In genomic region chr17:50828508-50829170, GRCh38 we compare ENCODE assay signal across 14 cellular contexts. TPM values are rescaled to one million over a fixed set of nuclear protein-coding genes. Genes with fewer than 3 reads are reported as not detected.
A peak's percentile ranks its signal among the peaks of the same experiment; 100 is the strongest.
DNase-seq lines count a peak whose midpoint lies in the region; ATAC-seq, FAIRE-seq and TF ChIP-seq lines count a peak whose summit lies in the region.
"Had no signal": no experiment of that assay in that cellular context is flagged by ENCODE, and none has a peak within 500 bp of the region (broad histone marks: within the 10 kb centered on the region; RNA-seq: fewer than 3 reads in every experiment).

No MANE protein-coding gene starts in this region.

- 77 to 82% methylated on average over 5 to 6 of the region's 6 CpGs for WGBS in esophagus squamous epithelium, 2 donors

- H3K4me3 Mint-ChIP-seq in nephron (no peak overlapping the region), glutamatergic neuron (ENCODE audit: unreplicated experiment) (no peak overlapping the region)
- H3K4me3 Mint-ChIP-seq: activated CD4-positive, alpha-beta T cell treated with anti-CD3 and anti-CD28 coated beads, Interleukin-2, amount 10 ng/mL, durations not matched to agents 24 days and 14 days had no signal

- H3K4me3 ChIP-seq in esophagus squamous epithelium: no peak overlapping the region
- H3K4me3 ChIP-seq: skin epidermis had no signal

- peak overlapping the region; percentile 91 to 97 (median 97) for H3K27ac Mint-ChIP-seq in nephron
- H3K27ac Mint-ChIP-seq in glutamatergic neuron (ENCODE audit: unreplicated experiment): no peak overlapping the region
- H3K27ac Mint-ChIP-seq: activated CD4-positive, alpha-beta T cell treated with anti-CD3 and anti-CD28 coated beads, Interleukin-2, amount 10 ng/mL, durations not matched to agents 24 days and 14 days had no signal

- DNase-seq in urothelium cell line (ENCODE audit: low spot score) (no peak), glutamatergic neuron (no peak), esophagus squamous epithelium (lab: John Stamatoyannopoulos, UW) (no peak), NCI-H774 (lab: John Stamatoyannopoulos, UW) (no peak)
- DNase-seq: activated CD4-positive, alpha-beta T cell treated with anti-CD3 and anti-CD28 coated beads, Interleukin-2, amount 10 ng/mL, durations not matched to agents 24 days and 14 days; DMS53; effector CD8-positive, alpha-beta T cell; hypothalamus; NCI-H2227 treated with DMSO at 0.1 percent for 48 hours had no signal

- no peaks in the 10 kb centered on the region for H3K36me3 ChIP-seq in esophagus squamous epithelium

- ATAC-seq in GM19035 (IDR thresholded peaks at IDR 0.05; ENCODE audit: unreplicated experiment) (peak; percentile 74), GM21786 (IDR thresholded peaks at IDR 0.05; ENCODE audit: unreplicated experiment) (peak; percentile 86), HG03442 (IDR thresholded peaks at IDR 0.05; ENCODE audit: unreplicated experiment) (peak; percentile 72)

- FAIRE-seq in urothelium cell line (lab: Jason Lieb, UNC): no peak

- TF ChIP-seq POLR2A in esophagus squamous epithelium (IDR thresholded peaks at IDR 0.05): no peak

- H3K27ac ChIP-seq in esophagus squamous epithelium: no peak overlapping the region
- H3K27ac ChIP-seq: skin epidermis had no signal

- H3K4me1 Mint-ChIP-seq in nephron (peaks cover 51% of the 10 kb centered on the region), glutamatergic neuron (ENCODE audit: low read depth, unreplicated experiment) (peaks cover 31% of the 10 kb centered on the region)

- no peaks in the 10 kb centered on the region for H3K36me3 Mint-ChIP-seq in nephron (ENCODE audit: low read depth)
- H3K36me3 Mint-ChIP-seq in glutamatergic neuron (ENCODE audit: unreplicated experiment): peaks cover 4% of the 10 kb centered on the region

- intact Hi-C loops in esophagus squamous epithelium (cut with DNase I): no loop called here

- H3K27me3 Mint-ChIP-seq in nephron (ENCODE audit: low read depth) (no peaks in the 10 kb centered on the region), glutamatergic neuron (ENCODE audit: unreplicated experiment) (peaks cover 7% of the 10 kb centered on the region)

- peaks cover 0 to 20% (median 0%) of the 10 kb centered on the region in 3 donors for H3K4me1 ChIP-seq in esophagus squamous epithelium

- H3K9me3 Mint-ChIP-seq in nephron: peaks cover 4% of the 10 kb centered on the region
- peaks cover 9% of the 10 kb centered on the region for H3K9me3 Mint-ChIP-seq in glutamatergic neuron (ENCODE audit: unreplicated experiment)
- H3K9me3 Mint-ChIP-seq: activated CD4-positive, alpha-beta T cell treated with anti-CD3 and anti-CD28 coated beads, Interleukin-2, amount 10 ng/mL, durations not matched to agents 24 days and 14 days had no signal

- no peak for TF ChIP-seq CTCF in nephron (IDR thresholded peaks at IDR 0.05; ENCODE audit: unreplicated experiment in 3 of 3)
- TF ChIP-seq CTCF in glutamatergic neuron (IDR thresholded peaks at IDR 0.05; ENCODE audit: partially characterized antibody, unreplicated experiment): no peak
- no peak for TF ChIP-seq CTCF in esophagus squamous epithelium (IDR thresholded peaks at IDR 0.05)

- H3K27me3 ChIP-seq in esophagus squamous epithelium: no peaks in the 10 kb centered on the region

- H3K9me3 ChIP-seq in esophagus squamous epithelium: no peaks in the 10 kb centered on the region

RNA-seq across cellular contexts. Expression of gene WFIKKN2, which starts 6.7 kb away (rescaled TPM):
- total RNA-seq in glutamatergic neuron (ENCODE audit: unreplicated experiment) (3.5 TPM), esophagus squamous epithelium (under 1 TPM in 1 of 4 donors, not detected in 3; 0.08 TPM)
- total RNA-seq: activated CD4-positive, alpha-beta T cell treated with anti-CD3 and anti-CD28 coated beads, Interleukin-2, amount 10 ng/mL, durations not matched to agents 24 days and 14 days had no signal

RNA-seq across cellular contexts. Expression of gene TOB1, which starts 37.5 kb away (rescaled TPM):
- total RNA-seq in glutamatergic neuron (ENCODE audit: unreplicated experiment) (78.7 TPM), esophagus squamous epithelium (10 to 100 TPM; 21.5 to 35.9 (median 31.1) TPM)
